34 cellular contexts compared by ENCODE assay signal in the genomic region with DNA sequence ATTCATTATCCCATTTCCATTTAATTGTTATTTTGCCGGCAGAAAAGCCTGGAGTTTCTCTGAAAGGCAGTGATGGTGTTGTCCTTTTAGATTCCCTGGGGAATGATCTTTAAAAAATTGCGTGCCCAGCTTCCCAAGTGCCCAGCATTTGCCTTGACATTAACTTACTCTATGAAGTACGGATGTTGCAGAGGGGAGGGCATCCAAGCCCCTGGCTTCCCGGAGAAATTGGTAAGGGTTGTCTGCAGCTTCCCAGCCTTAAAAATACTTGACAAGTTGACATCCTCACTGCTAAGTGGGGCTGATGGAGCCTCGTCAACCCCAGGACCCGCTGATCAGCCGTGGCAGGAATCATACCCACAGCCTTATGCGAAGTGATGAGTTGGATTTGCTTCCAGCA.
"Had no signal": no experiment of that assay in that cellular context is flagged by ENCODE, and none has a peak within 500 bp of the region (broad histone marks: within the 10 kb centered on the region; RNA-seq: fewer than 3 reads in every experiment).

No MANE protein-coding gene starts in this region.

- H3K4me3 ChIP-seq: MG63 had no signal

- H3K36me3 ChIP-seq: MG63 had no signal

- H3K9me3 ChIP-seq: MG63 had no signal

- DNase-seq: Karpas-422, Kasumi-1, MG63, MM.1S, MV-4-11, NCI-H1048, NCI-H1092, NCI-H1092 treated with DMSO at 0.1 percent for 48 hours, NCI-H1105, NCI-H1105 treated with DMSO at 0.1 percent for 48 hours, NCI-H1417, NCI-H1417 treated with DMSO at 0.1 percent for 48 hours, NCI-H1436, NCI-H1436 treated with DMSO at 0.1 percent for 48 hours, NCI-H146, NCI-H1694, NCI-H1694 treated with DMSO at 0.1 percent for 48 hours, NCI-H187, NCI-H187 treated with DMSO at 0.1 percent for 48 hours, NCI-H1930, NCI-H2029, NCI-H2029 treated with DMSO at 0.1 percent for 48 hours, NCI-H2081, NCI-H2081 treated with DMSO at 0.1 percent for 48 hours, NCI-H2107, NCI-H2171, NCI-H2171 treated with DMSO at 0.1 percent for 48 hours, NCI-H2227 treated with DMSO at 0.1 percent for 48 hours, NCI-H226, NCI-H345, NCI-H446, NCI-H446 treated with DMSO at 0.1 percent for 48 hours, NCI-H510A, NCI-H510A treated with DMSO at 0.1 percent for 48 hours had no signal

- H3K27me3 ChIP-seq: MG63 had no signal
